18 cellular contexts compared by ENCODE assay signal in the genomic region with DNA sequence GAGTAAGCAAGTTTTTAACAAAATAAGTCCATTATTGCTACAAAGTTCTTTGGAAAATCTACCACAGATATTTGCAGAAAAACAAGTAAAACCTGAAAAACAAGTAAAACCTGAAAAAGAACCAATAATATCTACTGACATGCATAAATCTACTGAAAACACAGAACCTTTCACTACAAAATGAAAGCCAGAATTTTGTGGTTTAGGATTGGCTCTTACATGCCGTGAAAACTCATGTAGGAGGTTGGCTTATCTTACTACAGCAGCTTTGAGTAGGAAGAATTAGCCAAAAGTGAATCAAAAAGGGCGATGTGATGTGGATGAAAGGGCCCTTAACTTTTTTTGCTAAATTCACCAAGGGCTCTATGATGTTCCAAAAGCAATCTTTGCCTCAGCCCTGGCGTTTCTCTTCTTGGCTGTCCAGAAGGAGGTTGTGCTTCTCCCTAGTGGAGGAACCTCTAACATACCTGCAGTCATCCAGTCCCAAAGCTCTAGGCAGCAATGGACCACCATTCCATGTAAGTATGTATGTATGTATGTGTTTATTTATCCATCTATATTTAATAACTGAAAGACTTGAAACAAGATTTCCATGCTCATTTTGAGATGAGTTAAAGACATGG.
"Had no signal": no experiment of that assay in that cellular context is flagged by ENCODE, and none has a peak within 500 bp of the region (broad histone marks: within the 10 kb centered on the region; RNA-seq: fewer than 3 reads in every experiment).

No MANE protein-coding gene starts in this region.

- H3K27me3 ChIP-seq: ascending aorta, cardiac muscle cell, gastrocnemius medialis, testis had no signal

- H3K27ac ChIP-seq: ascending aorta, cardiac muscle cell, epithelial cell of prostate, gastrocnemius medialis, parathyroid adenoma, testis, VCaP had no signal

- H3K27me3 Mint-ChIP-seq: activated CD4-positive, alpha-beta T cell treated with anti-CD3 and anti-CD28 coated beads for 36 hours; activated CD8-positive, alpha-beta T cell treated with anti-CD3 and anti-CD28 coated beads for 36 hours; activated naive CD8-positive, alpha-beta T cell treated with anti-CD3 and anti-CD28 coated beads, Interleukin-2, amount 50 U/mL, for 24 hours; stimulated activated naive CD8-positive, alpha-beta T cell treated with anti-CD3 and anti-CD28 coated beads, Interleukin-15, amount 100 ng/mL, for 72 hours had no signal

- H2AFZ ChIP-seq: parathyroid adenoma had no signal

- H3K9me3 ChIP-seq: ascending aorta, gastrocnemius medialis, testis had no signal

- H3K9ac ChIP-seq: parathyroid adenoma had no signal

- H3K4me3 Mint-ChIP-seq: activated CD4-positive, alpha-beta T cell treated with anti-CD3 and anti-CD28 coated beads for 36 hours; activated CD8-positive, alpha-beta T cell treated with anti-CD3 and anti-CD28 coated beads for 36 hours; activated naive CD8-positive, alpha-beta T cell treated with anti-CD3 and anti-CD28 coated beads, Interleukin-2, amount 50 U/mL, for 24 hours; activated T-helper 1 cell treated with anti-CD3 and anti-CD28 coated beads, Interleukin-12 subunit alpha, Interleukin-12 subunit beta, Interleukin-2, Interleukin-4 antibody, amounts not matched to agents 30 ng/mL and 10 ng/mL and 1 ng/mL, durations not matched to agents 14 hours and 24 hours and 36 hours; mesothelial cell of epicardium; stimulated activated naive CD8-positive, alpha-beta T cell treated with anti-CD3 and anti-CD28 coated beads, Interleukin-15, amount 100 ng/mL, for 72 hours; T-helper 2 cell treated with Interferon-gamma antibody and Interleukin-4, amounts not matched to agents 5 μg/mL and 100 μg/mL, for 36 hours had no signal

- H3K4me1 Mint-ChIP-seq: activated CD4-positive, alpha-beta T cell treated with anti-CD3 and anti-CD28 coated beads for 36 hours; activated naive CD8-positive, alpha-beta T cell treated with anti-CD3 and anti-CD28 coated beads, Interleukin-2, amount 50 U/mL, for 24 hours; mesothelial cell of epicardium; stimulated activated naive CD8-positive, alpha-beta T cell treated with anti-CD3 and anti-CD28 coated beads, Interleukin-15, amount 100 ng/mL, for 72 hours had no signal

- H3K79me2 ChIP-seq: parathyroid adenoma had no signal

- H3K4me3 ChIP-seq: ascending aorta, cardiac muscle cell, gastrocnemius medialis, testis had no signal

- H3K36me3 ChIP-seq: ascending aorta, cardiac muscle cell, gastrocnemius medialis had no signal

- H3K36me3 Mint-ChIP-seq: mesothelial cell of epicardium had no signal

- H3K27ac Mint-ChIP-seq: activated CD4-positive, alpha-beta T cell treated with anti-CD3 and anti-CD28 coated beads for 36 hours; activated CD8-positive, alpha-beta T cell treated with anti-CD3 and anti-CD28 coated beads for 36 hours; activated naive CD8-positive, alpha-beta T cell treated with anti-CD3 and anti-CD28 coated beads, Interleukin-2, amount 50 U/mL, for 24 hours; activated T-helper 1 cell treated with anti-CD3 and anti-CD28 coated beads, Interleukin-12 subunit alpha, Interleukin-12 subunit beta, Interleukin-2, Interleukin-4 antibody, amounts not matched to agents 30 ng/mL and 10 ng/mL and 1 ng/mL, durations not matched to agents 14 hours and 24 hours and 36 hours; mesothelial cell of epicardium; stimulated activated naive CD8-positive, alpha-beta T cell treated with anti-CD3 and anti-CD28 coated beads, Interleukin-15, amount 100 ng/mL, for 72 hours; T-helper 2 cell treated with Interferon-gamma antibody and Interleukin-4, amounts not matched to agents 5 μg/mL and 100 μg/mL, for 36 hours had no signal

- DNase-seq: activated CD4-positive, alpha-beta T cell treated with anti-CD3 and anti-CD28 coated beads for 36 hours; activated CD8-positive, alpha-beta T cell treated with anti-CD3 and anti-CD28 coated beads for 36 hours; activated naive CD4-positive, alpha-beta T cell; activated naive CD8-positive, alpha-beta T cell treated with anti-CD3 and anti-CD28 coated beads, Interleukin-2, amount 50 U/mL, for 24 hours; gastrocnemius medialis; left ventricle myocardium superior; stimulated activated CD4-positive, alpha-beta T cell treated with anti-CD3 and anti-CD28 coated beads, Interleukin-15, amount 100 ng/mL, for 24 hours; stimulated activated CD4-positive, alpha-beta T cell treated with anti-CD3 and anti-CD28 coated beads, Interleukin-4, amount 100 ng/mL, for 24 hours; stimulated activated naive CD8-positive, alpha-beta T cell treated with anti-CD3 and anti-CD28 coated beads, Interleukin-15, amount 100 ng/mL, for 72 hours; testis had no signal

- H3K9me3 Mint-ChIP-seq: activated CD8-positive, alpha-beta T cell treated with anti-CD3 and anti-CD28 coated beads for 36 hours; activated naive CD8-positive, alpha-beta T cell treated with anti-CD3 and anti-CD28 coated beads, Interleukin-2, amount 50 U/mL, for 24 hours; activated T-helper 1 cell treated with anti-CD3 and anti-CD28 coated beads, Interleukin-12 subunit alpha, Interleukin-12 subunit beta, Interleukin-2, Interleukin-4 antibody, amounts not matched to agents 30 ng/mL and 10 ng/mL and 1 ng/mL, durations not matched to agents 14 hours and 24 hours and 36 hours; mesothelial cell of epicardium; stimulated activated naive CD8-positive, alpha-beta T cell treated with anti-CD3 and anti-CD28 coated beads, Interleukin-15, amount 100 ng/mL, for 72 hours; T-helper 2 cell treated with Interferon-gamma antibody and Interleukin-4, amounts not matched to agents 5 μg/mL and 100 μg/mL, for 36 hours had no signal

- ATAC-seq: activated CD4-positive, alpha-beta T cell treated with anti-CD3 and anti-CD28 coated beads for 36 hours; activated CD8-positive, alpha-beta T cell treated with anti-CD3 and anti-CD28 coated beads for 36 hours; activated naive CD8-positive, alpha-beta T cell treated with anti-CD3 and anti-CD28 coated beads, Interleukin-2, amount 50 U/mL, for 24 hours; gastrocnemius medialis; left ventricle myocardium superior; stimulated activated naive CD8-positive, alpha-beta T cell treated with anti-CD3 and anti-CD28 coated beads, Interleukin-15, amount 100 ng/mL, for 72 hours had no signal

- H3K4me1 ChIP-seq: ascending aorta, gastrocnemius medialis, parathyroid adenoma, testis had no signal
